In the genomic region with DNA sequence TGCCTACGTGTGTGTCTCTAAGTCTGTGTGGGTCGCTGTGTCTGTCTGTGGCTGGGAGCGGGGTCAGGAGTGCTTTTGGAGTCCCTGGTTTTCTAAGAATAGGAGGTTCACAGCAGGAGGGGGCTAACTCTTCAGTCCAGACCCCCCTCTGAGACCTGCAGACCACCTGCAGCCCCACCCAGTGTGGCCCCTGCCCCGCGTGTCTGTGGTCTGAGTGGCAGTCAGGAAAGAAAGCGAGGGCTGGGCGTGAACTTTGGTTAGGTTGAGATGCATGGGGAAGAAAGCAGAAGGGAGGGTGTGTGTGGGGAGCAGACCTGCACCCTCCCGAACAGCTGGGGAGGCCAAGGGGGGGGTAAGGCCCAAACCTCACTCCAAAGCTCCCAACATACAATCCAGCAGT, we compare ENCODE assay signal across 18 cellular contexts.
DNase-seq lines count a peak whose midpoint lies in the region; ATAC-seq and TF ChIP-seq lines count a peak whose summit lies in the region.
"Had no signal": no experiment of that assay in that cellular context is flagged by ENCODE, and none has a peak within 500 bp of the region (broad histone marks: within the 10 kb centered on the region; RNA-seq: fewer than 3 reads in every experiment).

No MANE protein-coding gene starts in this region.

- DNase-seq in osteocyte (ENCODE audit: extremely low spot score, unreplicated experiment) (no peak), GM19240 (ENCODE audit: insufficient read length, low spot score) (no peak), GDM1 (lab: John Stamatoyannopoulos, UW) (no peak)
- no peak for DNase-seq in activated CD4-positive, alpha-beta memory T cell treated with anti-CD3 and anti-CD28 coated beads, Interleukin-2, amount 10 ng/mL, durations not matched to agents 7 days and 5 days
- no peak for DNase-seq in stimulated activated CD4-positive, alpha-beta T cell treated with anti-CD3 and anti-CD28 coated beads, Interleukin-4, amount 100 ng/mL, for 24 hours
- DNase-seq: activated T-cell treated with anti-CD3 and anti-CD28 coated beads, Interleukin-2, amount 50 U/mL, for 4 hours; DMS 273 treated with DMSO at 0.1 percent for 48 hours; effector CD4-positive, alpha-beta T cell; NCI-H1105 treated with DMSO at 0.1 percent for 48 hours; spleen; T-helper 1 cell had no signal

- H3K4me1 Mint-ChIP-seq in osteocyte (ENCODE audit: unreplicated experiment): peaks cover 58% of the 10 kb centered on the region
- no peaks in the 10 kb centered on the region for H3K4me1 Mint-ChIP-seq in activated CD4-positive, alpha-beta memory T cell treated with anti-CD3 and anti-CD28 coated beads, Interleukin-2, amount 10 ng/mL, durations not matched to agents 7 days and 5 days
- H3K4me1 Mint-ChIP-seq: IgD-negative memory B cell had no signal

- H3K27me3 ChIP-seq in ACC112 (ENCODE audit: insufficient read depth, low read length): no peaks in the 10 kb centered on the region
- H3K27me3 ChIP-seq in gastroesophageal sphincter: no peaks in the 10 kb centered on the region
- H3K27me3 ChIP-seq: thyroid gland had no signal

- peaks cover 55% of the 10 kb centered on the region for H3K4me1 ChIP-seq in ACC112 (ENCODE audit: control insufficient read depth, insufficient read depth, low read length, unreplicated experiment)
- peaks cover 23 to 81% (median 30%) of the 10 kb centered on the region in 3 donors for H3K4me1 ChIP-seq in gastroesophageal sphincter

- TF ChIP-seq CTCF in VCaP (conservative IDR thresholded peaks at IDR 0.05) (no peak), gastroesophageal sphincter (IDR thresholded peaks at IDR 0.05) (no peak), osteocyte (IDR thresholded peaks at IDR 0.05) (no peak)

- peak overlapping the region; percentile 94 for H3K27ac Mint-ChIP-seq in osteocyte (ENCODE audit: unreplicated experiment)
- no peak overlapping the region for H3K27ac Mint-ChIP-seq in activated CD4-positive, alpha-beta memory T cell treated with anti-CD3 and anti-CD28 coated beads, Interleukin-2, amount 10 ng/mL, durations not matched to agents 7 days and 5 days
- H3K27ac Mint-ChIP-seq: IgD-negative memory B cell; natural killer cell treated with Interleukin-12 subunit alpha and Interleukin-12 subunit beta and Interleukin-15 and Interleukin-18, amount 100 ng/mL, for 72 hours had no signal

- peak overlapping the region; percentile 6 for H2AFZ ChIP-seq in ACC112 (ENCODE audit: low read length, unreplicated experiment)

- H3K27me3 Mint-ChIP-seq in osteocyte (ENCODE audit: unreplicated experiment): no peaks in the 10 kb centered on the region
- H3K27me3 Mint-ChIP-seq in activated CD4-positive, alpha-beta memory T cell treated with anti-CD3 and anti-CD28 coated beads, Interleukin-2, amount 10 ng/mL, durations not matched to agents 7 days and 5 days: peaks cover 1% of the 10 kb centered on the region

- no peak for ATAC-seq in gastroesophageal sphincter
- ATAC-seq: activated CD4-positive, CD25-positive, alpha-beta regulatory T cell treated with anti-CD3 and anti-CD28 coated beads, Interleukin-2, amount 50 U/mL, for 24 hours; activated T-cell treated with anti-CD3 and anti-CD28 coated beads, Interleukin-2, amount 50 U/mL, for 4 hours had no signal

- POLR2A ChIA-PET in activated CD4-positive, alpha-beta memory T cell treated with anti-CD3 and anti-CD28 coated beads, Interleukin-2, amount 10 ng/mL, durations not matched to agents 7 days and 5 days (lab: Charles Lee): no interaction called here

- no peaks in the 10 kb centered on the region for H3K79me2 ChIP-seq in ACC112 (ENCODE audit: control insufficient read depth, insufficient read depth, low read length, unreplicated experiment)

- H3K27ac ChIP-seq in ACC112 (ENCODE audit: low read depth, low read length) (peak overlapping the region; percentile 100), VCaP (peak overlapping the region; percentile 62), gastroesophageal sphincter (peak overlapping the region; percentile 89 to 96 (median 95))
- H3K27ac ChIP-seq: spleen, thyroid gland had no signal

- no peak for TF ChIP-seq EP300 in gastroesophageal sphincter (IDR thresholded peaks at IDR 0.05)

- no peaks in the 10 kb centered on the region for H3K9me3 Mint-ChIP-seq in osteocyte (ENCODE audit: unreplicated experiment)
- H3K9me3 Mint-ChIP-seq in activated CD4-positive, alpha-beta memory T cell treated with anti-CD3 and anti-CD28 coated beads, Interleukin-2, amount 10 ng/mL, durations not matched to agents 7 days and 5 days: no peaks in the 10 kb centered on the region
- H3K9me3 Mint-ChIP-seq: activated T-cell treated with anti-CD3 and anti-CD28 coated beads, Interleukin-2, amount 50 U/mL, for 4 hours; natural killer cell treated with Interleukin-12 subunit alpha and Interleukin-12 subunit beta and Interleukin-15 and Interleukin-18, amount 100 ng/mL, for 72 hours had no signal

- no peak for TF ChIP-seq POLR2A in gastroesophageal sphincter (IDR thresholded peaks at IDR 0.05)

- CTCF ChIA-PET in activated CD4-positive, alpha-beta memory T cell treated with anti-CD3 and anti-CD28 coated beads, Interleukin-2, amount 10 ng/mL, durations not matched to agents 7 days and 5 days (lab: Charles Lee): no interaction called here

- no peaks in the 10 kb centered on the region for H3K9me3 ChIP-seq in gastroesophageal sphincter
- H3K9me3 ChIP-seq: spleen, thyroid gland had no signal

- H3K4me3 ChIP-seq in ACC112 (ENCODE audit: low read depth, low read length) (peak overlapping the region; percentile 51), gastroesophageal sphincter (peak overlapping the region in 1 of 2 donors; percentile 29)
- H3K4me3 ChIP-seq: spleen, thyroid gland had no signal

- WGBS in gastroesophageal sphincter (ENCODE audit: low coverage in 1 of 2), 2 donors: 50 to 55% methylated on average over 1 to 2 of the region's 8 CpGs

- peak overlapping the region; percentile 50 for H3K4me3 Mint-ChIP-seq in osteocyte (ENCODE audit: unreplicated experiment)
- H3K4me3 Mint-ChIP-seq in activated CD4-positive, alpha-beta memory T cell treated with anti-CD3 and anti-CD28 coated beads, Interleukin-2, amount 10 ng/mL, durations not matched to agents 7 days and 5 days: no peak overlapping the region
- H3K4me3 Mint-ChIP-seq: activated T-cell treated with anti-CD3 and anti-CD28 coated beads, Interleukin-2, amount 50 U/mL, for 4 hours; IgD-negative memory B cell; natural killer cell treated with Interleukin-12 subunit alpha and Interleukin-12 subunit beta and Interleukin-15 and Interleukin-18, amount 100 ng/mL, for 72 hours had no signal

- H3K36me3 Mint-ChIP-seq in osteocyte (ENCODE audit: unreplicated experiment): no peaks in the 10 kb centered on the region
- no peaks in the 10 kb centered on the region for H3K36me3 Mint-ChIP-seq in activated CD4-positive, alpha-beta memory T cell treated with anti-CD3 and anti-CD28 coated beads, Interleukin-2, amount 10 ng/mL, durations not matched to agents 7 days and 5 days (ENCODE audit: low read depth)
- H3K36me3 Mint-ChIP-seq: IgD-negative memory B cell; natural killer cell treated with Interleukin-12 subunit alpha and Interleukin-12 subunit beta and Interleukin-15 and Interleukin-18, amount 100 ng/mL, for 72 hours had no signal

- H3K36me3 ChIP-seq in ACC112 (ENCODE audit: insufficient read depth, low read length): no peaks in the 10 kb centered on the region
- H3K36me3 ChIP-seq in gastroesophageal sphincter: no peaks in the 10 kb centered on the region
- H3K36me3 ChIP-seq: spleen, thyroid gland had no signal
